ENCODE assay signal across 10 cellular contexts in the genomic region with DNA sequence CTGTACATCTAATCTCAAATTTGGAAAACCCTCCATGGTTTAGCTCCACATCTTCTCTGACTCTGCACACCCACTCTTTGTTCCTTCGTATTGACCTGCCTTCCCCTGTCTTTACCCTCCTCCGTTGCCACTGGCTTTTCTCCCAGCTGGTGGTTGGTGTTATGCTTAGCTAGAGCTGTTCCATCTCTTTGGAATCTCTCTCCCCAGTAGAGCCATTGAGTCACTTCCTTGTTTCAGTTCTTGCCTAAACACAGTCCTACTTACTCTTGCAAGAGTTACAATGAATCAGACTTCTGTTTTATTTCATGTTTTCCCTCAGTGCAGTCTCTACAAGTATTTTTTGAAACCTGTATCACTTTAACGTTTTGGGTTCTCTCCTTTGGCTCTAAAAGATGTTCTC.
DNase-seq lines count a peak whose midpoint lies in the region; ATAC-seq, FAIRE-seq and TF ChIP-seq lines count a peak whose summit lies in the region.
"Had no signal": no experiment of that assay in that cellular context is flagged by ENCODE, and none has a peak within 500 bp of the region (broad histone marks: within the 10 kb centered on the region; RNA-seq: fewer than 3 reads in every experiment).

No MANE protein-coding gene starts in this region.

- WGBS in lower leg skin, 2 donors = 19 to 20% methylated on average over 3 of the region's 3 CpGs

- no peaks in the 10 kb centered on the region for H3K9me3 ChIP-seq in tibial artery

- peak overlapping the region; percentile 85 to 90 for H3K27ac ChIP-seq in tibial artery

- no peak for ATAC-seq in HG02938 (IDR thresholded peaks at IDR 0.05; ENCODE audit: unreplicated experiment)

- H3K27me3 ChIP-seq in tibial artery = no peaks in the 10 kb centered on the region
- H3K27me3 ChIP-seq: cardiac muscle cell had no signal

- H3K4me3 ChIP-seq in astrocyte of the spinal cord (ENCODE audit: low read depth, low read length) (no peak overlapping the region), tibial artery (no peak overlapping the region), lower leg skin (ENCODE audit: low read depth, poor library complexity, severe bottlenecking) (no peak overlapping the region)
- H3K4me3 ChIP-seq: cardiac muscle cell had no signal

- no peak for TF ChIP-seq CTCF in astrocyte of the spinal cord (IDR thresholded peaks at IDR 0.05; ENCODE audit: low read depth, low read length)
- no peak for TF ChIP-seq CTCF in tibial artery (IDR thresholded peaks at IDR 0.05)
- no peak for TF ChIP-seq CTCF in lower leg skin (IDR thresholded peaks at IDR 0.05)

- in situ Hi-C loops in astrocyte of the spinal cord (cut with HindIII; ENCODE audit: low sequenced_read_pairs) = no loop called here

- H3K4me1 ChIP-seq in tibial artery = peaks cover 0 to 98% (median 53%) of the 10 kb centered on the region in 4 donors

- FAIRE-seq in HTR-8/SVneo (lab: Jason Lieb, UNC) = no peak

- H3K36me3 ChIP-seq in tibial artery = no peaks in the 10 kb centered on the region

- intact Hi-C loops in tibial artery (cut with DNase I; ENCODE audit: low total_unique reads) = loop anchor here (10.0 kb wide), 1 partner anchor 136 kb away; no protein-coding TSS in a partner anchor
- intact Hi-C loops in lower leg skin (cut with DNase I; ENCODE audit: low total_unique reads) = no loop called here

- no peak for TF ChIP-seq POLR2A in lower leg skin (IDR thresholded peaks at IDR 0.05)

- peak; percentile 62 for DNase-seq in HTR-8/SVneo (ENCODE audit: insufficient read length, low spot score)
- DNase-seq in astrocyte of the spinal cord (ENCODE audit: low read depth, low spot score) = peak; percentile 97
- peak; percentile 52 for DNase-seq in iPS-NIHi7 (ENCODE audit: extremely low spot score)
- DNase-seq in tibial artery = peak; percentile 60 to 85
- no peak for DNase-seq in stimulated activated CD4-positive, alpha-beta T cell treated with anti-CD3 and anti-CD28 coated beads, Interleukin-12 subunit alpha, Interleukin-12 subunit beta, amount 100 ng/mL, for 4 hours
- no peak for DNase-seq in GM19240 (ENCODE audit: insufficient read length, low spot score)
- no peak for DNase-seq in lower leg skin (ENCODE audit: low spot score in 2 of 2)
- DNase-seq: T-helper 9 cell had no signal

Comparison
In these comparisons a context has a peak if more than half of its experiments do, and no peak if none do; other contexts are left out.
1. DNase-seq: peak in HTR-8/SVneo (single experiment), astrocyte of the spinal cord (single experiment), iPS-NIHi7 (single experiment) and tibial artery (2 of 2); none in stimulated activated CD4-positive, alpha-beta T cell treated with anti-CD3 and anti-CD28 coated beads, Interleukin-12 subunit alpha, Interleukin-12 subunit beta, amount 100 ng/mL, for 4 hours (single experiment), GM19240 (single experiment) and lower leg skin (0 of 2).